Comparison of ENCODE assay signal across 10 cellular contexts in genomic region chr4:2244947-2245786, GRCh38. TPM values are rescaled to one million over a fixed set of nuclear protein-coding genes. Genes with fewer than 3 reads are reported as not detected.
DNase-seq lines count a peak whose midpoint lies in the region; ATAC-seq and TF ChIP-seq lines count a peak whose summit lies in the region.
"Had no signal": no experiment of that assay in that cellular context is flagged by ENCODE, and none has a peak within 500 bp of the region (broad histone marks: within the 10 kb centered on the region; RNA-seq: fewer than 3 reads in every experiment).

No MANE protein-coding gene starts in this region.

- ATAC-seq in activated CD4-positive, alpha-beta T cell treated with anti-CD3 and anti-CD28 coated beads for 36 hours, result no peak
- no peak for ATAC-seq in T-helper 17 cell

- peak overlapping the region; percentile 3 for H3K27ac Mint-ChIP-seq in activated CD4-positive, alpha-beta T cell treated with anti-CD3 and anti-CD28 coated beads for 36 hours
- H3K27ac Mint-ChIP-seq in T-helper 17 cell, result peak overlapping the region; percentile 97

- H3K27me3 ChIP-seq in hepatocyte, result no peaks in the 10 kb centered on the region

- H3K79me2 ChIP-seq in hepatocyte, result peaks cover 10% of the 10 kb centered on the region

- H3K4me3 Mint-ChIP-seq in activated CD4-positive, alpha-beta T cell treated with anti-CD3 and anti-CD28 coated beads for 36 hours, result no peak overlapping the region
- H3K4me3 Mint-ChIP-seq in T-helper 17 cell, result no peak overlapping the region

- H3K36me3 ChIP-seq in hepatocyte (replicated peaks; ENCODE audit: insufficient read depth, low read depth), result no peaks in the 10 kb centered on the region

- POLR2A ChIA-PET in activated CD4-positive, alpha-beta T cell treated with anti-CD3 and anti-CD28 coated beads for 36 hours (lab: Charles Lee), result interaction anchor here (0.7 kb wide), 1 partner anchor 618 kb away, joined by 3 read pairs; no protein-coding TSS in a partner anchor

- H3K27me3 Mint-ChIP-seq in activated CD4-positive, alpha-beta T cell treated with anti-CD3 and anti-CD28 coated beads for 36 hours, result no peaks in the 10 kb centered on the region
- H3K27me3 Mint-ChIP-seq in T-helper 17 cell, result no peaks in the 10 kb centered on the region

- DNase-seq in activated CD4-positive, alpha-beta T cell treated with anti-CD3 and anti-CD28 coated beads for 36 hours, result no peak
- DNase-seq in activated CD4-positive, alpha-beta T cell treated with anti-CD3 and anti-CD28 coated beads for 4 hours, result no peak
- DNase-seq in T-helper 17 cell, result peak in 1 of 3 donors; percentile 7
- DNase-seq in hepatocyte (ENCODE audit: low spot score), result no peak
- DNase-seq in stimulated activated CD8-positive, alpha-beta memory T cell treated with anti-CD3 and anti-CD28 coated beads, Interleukin-4, amount 100 ng/mL, for 48 hours, result peak; percentile 22
- DNase-seq in H4 (ENCODE audit: low spot score), result no peak
- no peak for DNase-seq in Ammon's horn (ENCODE audit: low spot score)
- no peak for DNase-seq in NCI-H2081 (lab: John Stamatoyannopoulos, UW)
- DNase-seq: NCI-H526 treated with DMSO at 0.1 percent for 48 hours had no signal

- H3K4me1 Mint-ChIP-seq in activated CD4-positive, alpha-beta T cell treated with anti-CD3 and anti-CD28 coated beads for 36 hours, result peaks cover 27% of the 10 kb centered on the region
- H3K4me1 Mint-ChIP-seq in T-helper 17 cell, result peaks cover 35% of the 10 kb centered on the region

- H2AFZ ChIP-seq in hepatocyte, result no peak overlapping the region

- intact Hi-C loops in activated CD4-positive, alpha-beta T cell treated with anti-CD3 and anti-CD28 coated beads for 36 hours (cut with DNase I, micrococcal nuclease), result loop anchor here in 1 of 2 experiments (5.0 kb wide), 4 partner anchors 502 to 1712 kb away; partner anchors contain the start of gene ADD1

- H3K9me3 Mint-ChIP-seq in activated CD4-positive, alpha-beta T cell treated with anti-CD3 and anti-CD28 coated beads for 36 hours (ENCODE audit: low read depth), result no peaks in the 10 kb centered on the region

- H3K27ac ChIP-seq in hepatocyte, result peak overlapping the region; percentile 2
- H3K27ac ChIP-seq: KMS-11 had no signal

- H3K4me2 ChIP-seq in hepatocyte, result no peak overlapping the region
- H3K4me2 ChIP-seq: KMS-11 had no signal

- peaks cover 17% of the 10 kb centered on the region for H3K4me1 ChIP-seq in hepatocyte (ENCODE audit: insufficient read depth)

- peaks cover 7% of the 10 kb centered on the region for H4K20me1 ChIP-seq in hepatocyte (ENCODE audit: insufficient read depth, poor library complexity, severe bottlenecking)

- H3K4me3 ChIP-seq in hepatocyte, result no peak overlapping the region

- TF ChIP-seq CTCF in hepatocyte (IDR thresholded peaks at IDR 0.05; ENCODE audit: poor library complexity), result no peak

- 76% methylated on average over 7 of the region's 7 CpGs for WGBS in hepatocyte (ENCODE audit: low lambda C conversion rate, missing lambda C conversion rate)

- no peaks in the 10 kb centered on the region for H3K9me3 ChIP-seq in T-helper 17 cell (ENCODE audit: control insufficient read depth, low read length, poor library complexity, severe bottlenecking)
- H3K9me3 ChIP-seq in hepatocyte (ENCODE audit: low read depth), result no peaks in the 10 kb centered on the region

- CTCF ChIA-PET in activated CD4-positive, alpha-beta T cell treated with anti-CD3 and anti-CD28 coated beads for 36 hours (lab: Charles Lee), result interaction anchor here (0.5 to 0.6 kb wide), 2 partner anchors 61 to 201 kb away, joined by 3 to 4 read pairs; no protein-coding TSS in a partner anchor

- no peaks in the 10 kb centered on the region for H3K9me2 ChIP-seq in hepatocyte (replicated peaks; ENCODE audit: insufficient read depth)

- peaks cover 8% of the 10 kb centered on the region for H3K36me3 Mint-ChIP-seq in activated CD4-positive, alpha-beta T cell treated with anti-CD3 and anti-CD28 coated beads for 36 hours (ENCODE audit: low read depth)
- peaks cover 6% of the 10 kb centered on the region for H3K36me3 Mint-ChIP-seq in T-helper 17 cell (ENCODE audit: low read depth)

RNA-seq across cellular contexts. Expression of gene HAUS3, which starts 3.2 kb away (rescaled TPM):
- total RNA-seq in activated CD4-positive, alpha-beta T cell treated with anti-CD3 and anti-CD28 coated beads for 36 hours, result 10 to 100 TPM; 14.6 to 18.6 TPM
- 10 to 100 TPM; 78.5 to 94.5 TPM for total RNA-seq in T-helper 17 cell
- 9.8 and 13.4 TPM in 2 replicates for total RNA-seq in hepatocyte
- polyA plus RNA-seq in hepatocyte, result 7.1 and 10.7 TPM in 2 replicates
- 7.6 and 11.0 TPM in 2 replicates for total RNA-seq in H4 (2014; rRNA removed; shearing (Covaris generic))

RNA-seq across cellular contexts. Expression of gene POLN, which starts 3.2 kb away (rescaled TPM):
- total RNA-seq in activated CD4-positive, alpha-beta T cell treated with anti-CD3 and anti-CD28 coated beads for 36 hours, result 1 to 10 TPM; 2.3 to 3.2 TPM
- total RNA-seq in T-helper 17 cell, result 1 to 10 TPM; 2.8 to 3.9 TPM
- total RNA-seq in hepatocyte, result 2.0 and 3.9 TPM in 2 replicates
- polyA plus RNA-seq in hepatocyte, result 1.7 and 3.0 TPM in 2 replicates
- 1.0 and 1.8 TPM in 2 replicates for total RNA-seq in H4 (2014; rRNA removed; shearing (Covaris generic))

RNA-seq across cellular contexts. Expression of gene MXD4, which starts 16.7 kb away (rescaled TPM):
- total RNA-seq in activated CD4-positive, alpha-beta T cell treated with anti-CD3 and anti-CD28 coated beads for 36 hours, result 1 to 10 TPM; 1.6 to 2.3 TPM
- total RNA-seq in T-helper 17 cell (100 to 1,000 TPM in 1 of 2 donors, 10 to 100 TPM in 1; 81.4 to 100 TPM), hepatocyte (53.7 and 56.7 TPM in 2 replicates)
- polyA plus RNA-seq in hepatocyte, result 127 and 131 TPM in 2 replicates
- 22.1 and 22.9 TPM in 2 replicates for total RNA-seq in H4 (2014; rRNA removed; shearing (Covaris generic))
